In genomic region chr16:30557950-30558788, GRCh38 we compare ENCODE assay signal across 8 cellular contexts. TPM values are rescaled to one million over a fixed set of nuclear protein-coding genes. Genes with fewer than 3 reads are reported as not detected.
DNase-seq lines count a peak whose midpoint lies in the region; ATAC-seq and TF ChIP-seq lines count a peak whose summit lies in the region.

TSS of gene ZNF764 (minus strand) at chr16:30558374. CDS start at chr16:30558182, 192 bp downstream.

- no peaks in the 10 kb centered on the region for H3K27me3 ChIP-seq in BJ (ENCODE audit: control insufficient read depth, insufficient read depth, low read length)

- peak within 1 kb of the TSS; percentile 86 for H3K4me3 ChIP-seq in BJ (ENCODE audit: low read depth, low read length)

- DNase-seq in BJ (ENCODE audit: low read depth) = peak; percentile 88
- DNase-seq in GM19238 (ENCODE audit: insufficient read length, low spot score) = peak; percentile 96
- peak; percentile 89 for DNase-seq in NCI-H524 treated with DMSO at 0.1 percent for 48 hours (lab: John Stamatoyannopoulos, UW)
- DNase-seq in activated CD4-positive, alpha-beta T cell treated with anti-CD3 and anti-CD28 coated beads for 4 hours = peak; percentile 96 to 98
- peak; percentile 99 for DNase-seq in kidney tubule cell (ENCODE audit: low spot score)
- peak; percentile 71 to 96 (median 88) for DNase-seq in stimulated activated CD4-positive, alpha-beta T cell treated with anti-CD3 and anti-CD28 coated beads, Interleukin-1b, Interleukin-23, amount 100 ng/mL, for 24 hours (ENCODE audit: low read depth in 4 of 4, low spot score in 1 of 4)

- TF ChIP-seq CTCF in BJ (IDR thresholded peaks at IDR 0.05; ENCODE audit: insufficient read depth, low read depth, low read length) = no peak

- CTCF ChIA-PET in BJ (lab: Yijun Ruan, JAX) = interaction anchor here (1.3 to 2.2 kb wide), 7 partner anchors 14 to 128 kb away, joined by 4 to 9 read pairs (median 4); partner anchors contain the start of genes DCTPP1 and ZNF747

- H3K36me3 ChIP-seq in BJ (ENCODE audit: control insufficient read depth, insufficient read depth, low read length) = peaks cover 12% of the 10 kb centered on the region

- peak within 1 kb of the TSS; percentile 96 for H3K27ac ChIP-seq in cingulate gyrus (ENCODE audit: low read depth, low read length)

- peak; percentile 87 for ATAC-seq in HG03442 (IDR thresholded peaks at IDR 0.05; ENCODE audit: unreplicated experiment)

- POLR2A ChIA-PET in BJ (lab: Charles Lee) = interaction anchor here (0.6 kb wide), 1 partner anchor 486 kb away, joined by 3 read pairs; no protein-coding TSS in a partner anchor

RNA-seq across cellular contexts. Expression of gene ZNF764, which starts in this region (rescaled TPM):
- 2.3 and 2.6 TPM in 2 replicates for polyA plus RNA-seq in BJ (2011; rRNA removed)
- 1.8 and 2.0 TPM in 2 replicates for polyA minus RNA-seq in BJ (2011; rRNA and poly(A)+ RNA removed)

Comparison
In these comparisons a context has a peak if more than half of its experiments do, and no peak if none do; other contexts are left out.
1. Peak in every context shown above with its lines: DNase-seq, ATAC-seq, H3K4me3 ChIP-seq and H3K27ac ChIP-seq.